ENCODE assay signal across 8 cellular contexts in the genomic region with DNA sequence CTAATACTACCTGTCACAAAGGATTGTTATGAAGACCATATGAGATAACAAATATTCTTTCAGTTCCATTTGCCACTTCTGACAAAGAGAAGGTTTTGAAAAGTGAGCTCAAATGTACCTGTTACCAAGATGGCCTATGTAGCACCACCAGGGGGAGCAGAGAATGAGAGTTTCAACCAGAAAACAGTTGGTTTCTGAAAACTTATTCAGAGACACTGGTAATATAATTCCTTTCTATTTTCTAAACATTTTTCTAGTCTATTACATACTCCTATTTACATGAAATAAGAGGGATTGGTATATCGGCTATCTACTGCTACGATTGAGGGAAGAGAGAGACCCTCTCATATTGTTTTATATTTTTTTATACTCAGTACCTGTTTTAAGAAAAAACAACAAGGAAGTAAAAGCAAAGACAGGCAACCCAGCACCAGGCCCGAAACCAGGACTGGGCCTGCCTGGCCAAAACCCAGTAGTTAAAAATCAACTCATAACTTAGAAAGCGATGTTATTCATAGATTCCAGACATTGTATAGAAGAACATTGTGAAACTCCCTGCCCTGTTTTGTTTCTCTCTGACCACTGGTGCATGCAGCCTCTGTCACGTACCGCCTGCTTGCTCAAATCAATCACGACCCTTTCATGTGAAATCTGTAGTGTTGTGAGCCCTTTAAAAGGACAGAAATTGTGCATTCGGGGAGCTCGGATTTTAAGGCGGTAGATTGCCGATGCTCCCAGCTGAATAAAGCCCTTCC. TPM values are rescaled to one million over a fixed set of nuclear protein-coding genes. Genes with fewer than 3 reads are reported as not detected.
DNase-seq lines count a peak whose midpoint lies in the region; ATAC-seq and TF ChIP-seq lines count a peak whose summit lies in the region.

No MANE protein-coding gene starts in this region.

- H3K79me2 ChIP-seq in HCT116 (ENCODE audit: insufficient read depth, low read length) = no peaks in the 10 kb centered on the region

- TF ChIP-seq CTCF in left ventricle myocardium inferior (IDR thresholded peaks at IDR 0.05; ENCODE audit: borderline replicate concordance) (peak; percentile 56), HCT116 (IDR thresholded peaks at IDR 0.05 in 2 of 3, conservative IDR thresholded peaks at IDR 0.05 in 1 of 3; ENCODE audit: borderline replicate concordance in 1 of 3, insufficient read depth in 1 of 3, low read depth in 2 of 3, low read length in 2 of 3) (peak; percentile 53 to 74 (median 74); a peak in 5 of 6 replicates), tibial nerve (IDR thresholded peaks at IDR 0.05) (peak in 3 of 5 experiments; percentile 26 to 36 (median 27))

- no peak overlapping the region for H2AFZ ChIP-seq in HCT116 (ENCODE audit: low read depth, low read length, poor library complexity, severe bottlenecking)

- no peak for DNase-seq in left ventricle myocardium inferior
- no peak for DNase-seq in left ventricle myocardium superior
- peak; percentile 19 for DNase-seq in HCT116 (ENCODE audit: low read depth, low spot score)
- peak; percentile 74 for DNase-seq in NAMALWA (ENCODE audit: low spot score)
- peak in 1 of 2 donors; percentile 60 for DNase-seq in activated naive CD4-positive, alpha-beta T cell treated with anti-CD3 and anti-CD28 coated beads, Interleukin-2, amount 50 U/mL, for 72 hours (ENCODE audit: low spot score in 2 of 2)
- DNase-seq in left lobe of liver (ENCODE audit: low spot score) = peak; percentile 50
- peak in 1 of 2 donors; percentile 52 for DNase-seq in tibial nerve (ENCODE audit: low spot score in 2 of 2)
- no peak for DNase-seq in mesenteric fat pad (ENCODE audit: low spot score)

- TF ChIP-seq POLR2A in HCT116 (IDR thresholded peaks at IDR 0.05; ENCODE audit: borderline replicate concordance, extremely low read depth, insufficient read depth, insufficient read length) (no peak), tibial nerve (IDR thresholded peaks at IDR 0.05) (no peak)

- peak; percentile 50 for TF ChIP-seq RAD21 in HCT116 (IDR thresholded peaks at IDR 0.05; ENCODE audit: low read depth)

- ATAC-seq in left ventricle myocardium superior (no peak), HCT116 (peak; percentile 65), left lobe of liver (peak; percentile 86)
- peak; percentile 34 to 44 for ATAC-seq in activated naive CD4-positive, alpha-beta T cell treated with anti-CD3 and anti-CD28 coated beads, Interleukin-2, amount 50 U/mL, for 72 hours

- H3K9me2 ChIP-seq in HCT116 (ENCODE audit: insufficient read depth) = no peaks in the 10 kb centered on the region

- H3K36me3 ChIP-seq in left ventricle myocardium inferior (no peaks in the 10 kb centered on the region), HCT116 (ENCODE audit: control insufficient read depth in 1 of 2, insufficient read depth in 2 of 2, low read length in 2 of 2) (no peaks in the 10 kb centered on the region), tibial nerve (no peaks in the 10 kb centered on the region)

- POLR2A ChIA-PET in HCT116 (lab: Charles Lee) = interaction anchor here (0.5 to 0.8 kb wide), 2 partner anchors 19 to 290 kb away, joined by 3 to 6 read pairs; partner anchors contain the start of gene DNAI4

- BruUV-seq in HCT116 (replicated peaks; lab: Mats Ljungman, UMichigan) = no TSS peak

- H3K9me3 ChIP-seq in left ventricle myocardium inferior (replicated peaks) (no peaks in the 10 kb centered on the region), HCT116 (ENCODE audit: control insufficient read depth in 1 of 2, insufficient read depth in 1 of 2, low read depth in 1 of 2, low read length in 2 of 2) (no peaks in the 10 kb centered on the region), tibial nerve (no peaks in the 10 kb centered on the region)

- H3K4me1 ChIP-seq in left ventricle myocardium inferior (peaks cover 8% of the 10 kb centered on the region), HCT116 (ENCODE audit: control insufficient read depth in 1 of 2, insufficient read depth in 2 of 2, low read length in 2 of 2) (no peaks in the 10 kb centered on the region), tibial nerve (no peaks in the 10 kb centered on the region)

- no peak overlapping the region for H3K9ac ChIP-seq in HCT116 (ENCODE audit: low read length)

- H3K9me3 Mint-ChIP-seq in activated naive CD4-positive, alpha-beta T cell treated with anti-CD3 and anti-CD28 coated beads, Interleukin-2, amount 50 U/mL, for 72 hours = peaks cover 6 to 11% of the 10 kb centered on the region in 2 donors

- RAD21 ChIA-PET in HCT116 (lab: Charles Lee; ENCODE audit: low non-redundant PET in 1 of 2, low total read pairs in 2 of 2, uncharacterized antibody in 2 of 2, unreplicated experiment in 2 of 2) = interaction anchor here in 1 of 2 experiments (1.9 to 3.1 kb wide), 2 partner anchors 219 to 286 kb away, joined by 7 to 11 read pairs; no protein-coding TSS in a partner anchor

- H3K4me3 ChIP-seq in left ventricle myocardium inferior = no peak overlapping the region
- H3K4me3 ChIP-seq in HCT116 (replicated peaks in 1 of 2; ENCODE audit: low read depth in 1 of 2, low read length in 2 of 2) = no peak overlapping the region
- H3K4me3 ChIP-seq in tibial nerve = no peak overlapping the region

- H3K27ac ChIP-seq in left ventricle myocardium inferior (replicated peaks) (no peak overlapping the region), HCT116 (ENCODE audit: low read depth, low read length) (no peak overlapping the region), tibial nerve (no peak overlapping the region)

- 76 to 81% methylated on average over 11 of the region's 11 CpGs for WGBS in tibial nerve, 2 donors

- peaks cover 0 to 17% of the 10 kb centered on the region in 2 donors for H3K36me3 Mint-ChIP-seq in activated naive CD4-positive, alpha-beta T cell treated with anti-CD3 and anti-CD28 coated beads, Interleukin-2, amount 50 U/mL, for 72 hours

- CTCF ChIA-PET in HCT116 (lab: Charles Lee) = interaction anchor here (0.6 to 5.9 kb wide), 18 partner anchors 9 to 450 kb away, joined by 3 to 94 read pairs (median 4); partner anchors contain the start of gene SLC35D1

- intact Hi-C loops in left ventricle myocardium inferior (cut with micrococcal nuclease) = no loop called here
- intact Hi-C loops in left ventricle myocardium superior (cut with micrococcal nuclease) = no loop called here
- intact Hi-C loops in HCT116 (cut with micrococcal nuclease) = loop anchor here (1.0 to 2.0 kb wide), 2 partner anchors 218 to 286 kb away; no protein-coding TSS in a partner anchor

- H3K27me3 ChIP-seq in left ventricle myocardium inferior (ENCODE audit: low read depth) = no peaks in the 10 kb centered on the region
- H3K27me3 ChIP-seq in HCT116 (ENCODE audit: insufficient read depth, low read length) = no peaks in the 10 kb centered on the region
- no peaks in the 10 kb centered on the region for H3K27me3 ChIP-seq in tibial nerve

- TF ChIP-seq EP300 in tibial nerve (IDR thresholded peaks at IDR 0.05) = no peak

- no peak overlapping the region for H3K4me2 ChIP-seq in HCT116 (ENCODE audit: low read length)

- peak overlapping the region; percentile 9 to 68 for H3K27ac Mint-ChIP-seq in activated naive CD4-positive, alpha-beta T cell treated with anti-CD3 and anti-CD28 coated beads, Interleukin-2, amount 50 U/mL, for 72 hours

- no peaks in the 10 kb centered on the region for H4K20me1 ChIP-seq in HCT116 (ENCODE audit: insufficient read depth)

TF ChIP-seq in HCT116, 20 proteins besides CTCF, POLR2A, EP300 and RAD21:
- TF ChIP-seq ZNF274 (IDR thresholded peaks at IDR 0.05; ENCODE audit: low read depth, low read length) (no peak), CBX3 (IDR thresholded peaks at IDR 0.05; ENCODE audit: low read depth) (0 out of 2 replicates have a peak, but pooled peaks have one; percentile 18), ATF3 (IDR thresholded peaks at IDR 0.05) (no peak), EGR1 (IDR thresholded peaks at IDR 0.05; ENCODE audit: low read depth) (no peak), FOSL1 (IDR thresholded peaks at IDR 0.05; ENCODE audit: low read depth) (no peak), EZH2phosphoT487 (IDR thresholded peaks at IDR 0.05; ENCODE audit: borderline replicate concordance) (no peak), SRF (IDR thresholded peaks at IDR 0.05; ENCODE audit: low read depth) (no peak)
- TF ChIP-seq, protein P1, sequence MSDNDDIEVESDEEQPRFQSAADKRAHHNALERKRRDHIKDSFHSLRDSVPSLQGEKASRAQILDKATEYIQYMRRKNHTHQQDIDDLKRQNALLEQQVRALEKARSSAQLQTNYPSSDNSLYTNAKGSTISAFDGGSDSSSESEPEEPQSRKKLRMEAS (IDR thresholded peaks at IDR 0.05) = no peak

RNA-seq across cellular contexts. Expression of gene IL23R, which starts 48.3 kb away (rescaled TPM):
- total RNA-seq in left ventricle myocardium inferior (not detected), left ventricle myocardium superior (not detected), HCT116 (2021; ENCODE audit: unreplicated experiment) (not detected), left lobe of liver (0.10 TPM), tibial nerve (not detected), mesenteric fat pad (not detected)
- not detected in 2 replicates for polyA plus RNA-seq in HCT116 (2012)
- total RNA-seq in activated naive CD4-positive, alpha-beta T cell treated with anti-CD3 and anti-CD28 coated beads, Interleukin-2, amount 50 U/mL, for 72 hours = 10 to 100 TPM in 1 of 2 donors, under 1 TPM in 1; 0.87 to 15.6 TPM

Comparison
In these comparisons a context has a peak if more than half of its experiments do, and no peak if none do; other contexts are left out.
1. DNase-seq: peak in HCT116 (single experiment), NAMALWA (single experiment) and left lobe of liver (single experiment); none in left ventricle myocardium inferior (single experiment), left ventricle myocardium superior (single experiment) and mesenteric fat pad (single experiment).
2. Peak in every context shown above with its lines, with median percentiles within 50 percentile points of each other: CTCF ChIP-seq.